1 cellular context compared by ENCODE assay signal in the genomic region with DNA sequence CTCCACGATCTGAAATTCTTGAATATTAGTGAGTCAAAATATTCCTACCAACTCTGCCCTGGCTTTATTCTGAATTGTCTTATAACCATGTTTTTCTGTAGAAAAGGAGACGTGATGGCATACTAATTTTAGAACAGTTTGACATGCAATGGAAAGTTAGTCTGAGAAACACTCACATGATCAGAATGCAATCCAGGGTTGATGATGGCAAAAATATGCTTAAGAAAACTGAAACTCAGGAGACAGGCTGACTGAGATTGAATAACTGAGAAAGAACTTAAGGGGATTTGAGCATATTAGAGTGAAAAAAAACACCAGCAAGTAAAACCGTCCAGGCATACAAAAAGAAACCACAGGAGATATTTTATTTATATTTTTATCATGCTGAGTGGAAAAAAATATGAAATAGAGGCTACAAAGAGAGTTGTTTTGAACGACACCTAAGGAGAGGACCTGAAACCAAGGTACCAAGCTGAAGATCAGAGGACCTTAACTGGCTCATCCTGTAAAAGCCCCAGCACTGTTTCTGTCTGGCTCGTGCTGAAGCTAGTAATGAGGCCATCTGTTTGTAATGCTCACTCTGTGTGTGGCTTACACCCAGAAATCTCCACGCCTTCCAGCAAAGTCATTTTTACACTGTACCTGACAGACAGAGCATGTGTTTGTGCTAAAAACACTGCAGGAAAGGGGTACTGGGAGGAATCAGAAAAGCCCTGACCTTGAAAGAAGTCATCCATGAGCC.
TF ChIP-seq lines count a peak whose summit lies in the region.

No MANE protein-coding gene starts in this region.

TF ChIP-seq in SK-N-SH, 30 proteins besides CTCF, POLR2A, EP300 and RAD21 (continued from another document):
- TF ChIP-seq MXI1 (IDR thresholded peaks at IDR 0.05; ENCODE audit: low read depth, low read length) = peak; percentile 47; the same call in 1 of the 2 replicates
